26 cellular contexts compared by ENCODE assay signal in the genomic region with DNA sequence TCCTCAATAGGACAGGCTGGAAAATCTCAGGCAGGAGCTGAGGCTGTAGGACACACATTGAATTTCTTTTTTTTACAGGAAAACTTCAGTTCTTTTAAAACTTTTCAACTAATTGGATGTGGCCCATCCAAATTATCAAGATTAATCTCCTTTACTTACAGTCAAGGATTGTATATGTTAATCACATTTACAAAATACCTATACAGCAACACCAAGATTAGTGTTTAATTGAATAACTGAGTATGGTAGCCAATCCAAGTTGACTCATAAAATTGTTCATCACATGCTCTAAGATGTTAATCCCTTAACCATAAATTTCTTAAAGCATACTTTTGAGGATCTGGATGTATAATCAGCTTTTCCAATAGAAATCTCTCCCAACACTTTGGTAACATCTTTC.
"Had no signal": no experiment of that assay in that cellular context is flagged by ENCODE, and none has a peak within 500 bp of the region (broad histone marks: within the 10 kb centered on the region; RNA-seq: fewer than 3 reads in every experiment).

No MANE protein-coding gene starts in this region.

- H3K36me3 ChIP-seq: esophagus squamous epithelium, gastrocnemius medialis, heart right ventricle, left lung, lower lobe of right lung had no signal

- H3K4me3 Mint-ChIP-seq: mesothelial cell of epicardium, naive B cell had no signal

- H3K27ac ChIP-seq: coronary artery, dorsolateral prefrontal cortex, epithelial cell of prostate, esophagus squamous epithelium, gastrocnemius medialis, heart right ventricle, left lung, lower lobe of right lung had no signal

- H3K9me3 ChIP-seq: esophagus squamous epithelium, gastrocnemius medialis, heart right ventricle, left lung, lower lobe of right lung, mucosa of descending colon had no signal

- H3K4me3 ChIP-seq: coronary artery, dorsolateral prefrontal cortex, esophagus squamous epithelium, gastrocnemius medialis, heart right ventricle, left lung, lower lobe of right lung, mucosa of descending colon had no signal

- H3K36me3 Mint-ChIP-seq: mesothelial cell of epicardium, naive B cell had no signal

- H3K27me3 ChIP-seq: dorsolateral prefrontal cortex, esophagus squamous epithelium, gastrocnemius medialis, heart right ventricle, left lung had no signal

- H3K4me1 ChIP-seq: gastrocnemius medialis, left lung, lower lobe of right lung had no signal

- DNase-seq: dermis blood vessel endothelial cell; dorsolateral prefrontal cortex; effector CD4-positive, alpha-beta T cell; effector memory CD4-positive, alpha-beta T cell; erythroblast; esophagus squamous epithelium; foreskin fibroblast; foreskin melanocyte; gastrocnemius medialis; glutamatergic neuron; head of caudate nucleus; heart right ventricle; hippocampal formation; left cardiac atrium; left lung; left ventricle myocardium superior; lower lobe of right lung; mesenchymal stem cell; mucosa of descending colon; naive B cell had no signal

- FAIRE-seq: islet of Langerhans, keratinocyte had no signal

- ATAC-seq: esophagus mucosa, gastrocnemius medialis, heart right ventricle, left cardiac atrium, left lung, left ventricle myocardium superior, lower lobe of right lung, mucosa of descending colon had no signal

- H3K4me1 Mint-ChIP-seq: naive B cell had no signal

- H3K27ac Mint-ChIP-seq: mesothelial cell of epicardium, naive B cell had no signal

- H3K9me3 Mint-ChIP-seq: mesothelial cell of epicardium had no signal
